Comparison of ENCODE assay signal across 12 cellular contexts in genomic region chr12:26798013-26798412, GRCh38. TPM values are rescaled to one million over a fixed set of nuclear protein-coding genes. Genes with fewer than 3 reads are reported as not detected.
DNase-seq lines count a peak whose midpoint lies in the region; ATAC-seq and TF ChIP-seq lines count a peak whose summit lies in the region.
"Had no signal": no experiment of that assay in that cellular context is flagged by ENCODE, and none has a peak within 500 bp of the region (broad histone marks: within the 10 kb centered on the region; RNA-seq: fewer than 3 reads in every experiment).

No MANE protein-coding gene starts in this region.

- H3K27me3 Mint-ChIP-seq in immature natural killer cell (ENCODE audit: low read depth in 3 of 3) = no peaks in the 10 kb centered on the region
- H3K27me3 Mint-ChIP-seq: activated CD4-positive, alpha-beta T cell treated with anti-CD3 and anti-CD28 coated beads, Interleukin-2, amount 10 ng/mL, durations not matched to agents 24 days and 14 days; central memory CD8-positive, alpha-beta T cell had no signal

- H3K36me3 Mint-ChIP-seq in immature natural killer cell = peaks cover 0 to 8% (median 4%) of the 10 kb centered on the region in 3 donors

- H3K4me1 Mint-ChIP-seq in immature natural killer cell = peaks cover 7 to 45% of the 10 kb centered on the region in 2 donors

- DNase-seq in AG09319 (ENCODE audit: extremely low read depth, low read depth) (peak; percentile 24), KBM-7 (peak; percentile 31), fibroblast of pulmonary artery (ENCODE audit: low read depth) (peak; percentile 45), immature natural killer cell (no peak)
- no peak for DNase-seq in activated CD8-positive, alpha-beta memory T cell treated with anti-CD3 and anti-CD28 coated beads, Interleukin-2, amount 50 U/mL, for 4 hours
- DNase-seq: activated CD4-positive, alpha-beta T cell treated with anti-CD3 and anti-CD28 coated beads, Interleukin-2, amount 10 ng/mL, durations not matched to agents 24 days and 14 days; mesendoderm; NCI-H446 treated with DMSO at 0.1 percent for 48 hours had no signal

- no peak for TF ChIP-seq CTCF in AG09319 (IDR thresholded peaks at IDR 0.05; ENCODE audit: low read depth, low read length)
- no peak for TF ChIP-seq CTCF in fibroblast of pulmonary artery (IDR thresholded peaks at IDR 0.05; ENCODE audit: low read length, missing control alignments)

- H3K27ac Mint-ChIP-seq in immature natural killer cell = peak overlapping the region in 2 of 6 donors; percentile 9 to 12
- H3K27ac Mint-ChIP-seq: activated CD4-positive, alpha-beta T cell treated with anti-CD3 and anti-CD28 coated beads, Interleukin-2, amount 10 ng/mL, durations not matched to agents 24 days and 14 days had no signal

- ATAC-seq in GM19468 (IDR thresholded peaks at IDR 0.05; ENCODE audit: extremely low read depth, unreplicated experiment) (peak; percentile 50), GM19455 (IDR thresholded peaks at IDR 0.05; ENCODE audit: unreplicated experiment) (no peak), HG03108 (IDR thresholded peaks at IDR 0.05; ENCODE audit: unreplicated experiment) (no peak)

- in situ Hi-C loops in KBM-7 (cut with MboI; ENCODE audit: low pct_unique_long_range_greater_than_20kb, low sequenced_read_pairs) = no loop called here

- H3K4me3 ChIP-seq in fibroblast of pulmonary artery (replicated peaks; ENCODE audit: low read depth, low read length) = no peak overlapping the region

- H3K9me3 Mint-ChIP-seq in immature natural killer cell = no peaks in the 10 kb centered on the region
- H3K9me3 Mint-ChIP-seq: activated CD4-positive, alpha-beta T cell treated with anti-CD3 and anti-CD28 coated beads, Interleukin-2, amount 10 ng/mL, durations not matched to agents 24 days and 14 days; central memory CD8-positive, alpha-beta T cell had no signal

- no peak overlapping the region for H3K4me3 Mint-ChIP-seq in immature natural killer cell
- H3K4me3 Mint-ChIP-seq: activated CD4-positive, alpha-beta T cell treated with anti-CD3 and anti-CD28 coated beads, Interleukin-2, amount 10 ng/mL, durations not matched to agents 24 days and 14 days; central memory CD8-positive, alpha-beta T cell had no signal

RNA-seq across cellular contexts. Expression of gene ITPR2, which starts 35.0 kb away (rescaled TPM):
- 10 to 100 TPM in 1 of 3 donors, 1 to 10 TPM in 2; 7.2 to 23.4 (median 7.4) TPM for polyA plus RNA-seq in immature natural killer cell

Comparison
In these comparisons a context has a peak if more than half of its experiments do, and no peak if none do; other contexts are left out.
1. DNase-seq: peak in AG09319 (single experiment), KBM-7 (single experiment) and fibroblast of pulmonary artery (single experiment); none in activated CD8-positive, alpha-beta memory T cell treated with anti-CD3 and anti-CD28 coated beads, Interleukin-2, amount 50 U/mL, for 4 hours (single experiment) and immature natural killer cell (0 of 3).